In the genomic region with DNA sequence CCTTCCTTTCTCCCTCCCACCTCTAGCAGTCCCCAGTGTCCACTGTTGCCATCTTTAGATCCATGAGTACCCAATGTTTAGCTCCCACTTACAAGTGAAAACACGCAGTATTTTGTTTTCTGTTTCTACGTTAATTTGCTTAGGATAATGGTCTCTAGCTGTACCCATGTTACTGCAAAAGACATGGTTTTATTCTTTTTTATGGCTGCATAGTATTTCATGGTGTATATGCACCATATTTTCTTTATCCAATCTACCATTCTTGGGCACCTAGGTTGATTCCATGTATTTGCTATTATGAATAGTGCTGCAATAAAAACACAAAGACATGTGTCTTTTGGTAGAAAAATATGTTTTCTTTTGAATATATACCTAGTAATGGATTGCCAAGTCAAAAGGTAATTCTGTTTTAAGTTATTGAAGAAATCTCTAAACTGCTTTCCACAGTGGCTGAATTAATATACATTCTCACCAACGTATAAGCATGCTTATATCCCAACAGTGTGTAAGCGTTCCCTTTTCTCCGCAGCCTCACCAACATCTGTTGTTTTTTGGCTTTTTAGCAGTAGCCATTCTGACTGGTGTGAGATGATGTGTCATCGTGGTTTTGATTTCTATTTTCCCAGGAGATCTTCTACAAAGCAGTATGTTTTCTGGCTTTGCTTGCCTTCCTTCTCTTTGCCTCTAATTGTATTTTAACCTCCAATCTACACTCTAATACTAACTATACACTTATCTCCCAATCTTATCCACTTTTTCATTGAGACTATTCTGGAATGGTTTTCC, we compare ENCODE assay signal across 21 cellular contexts.
"Had no signal": no experiment of that assay in that cellular context is flagged by ENCODE, and none has a peak within 500 bp of the region (broad histone marks: within the 10 kb centered on the region; RNA-seq: fewer than 3 reads in every experiment).

No MANE protein-coding gene starts in this region.

- H3K27ac ChIP-seq: dorsolateral prefrontal cortex, epithelial cell of prostate, esophagus muscularis mucosa, gastroesophageal sphincter, neutrophil, psoas muscle, right lobe of liver, spleen had no signal

- H3K4me3 ChIP-seq: dorsolateral prefrontal cortex, esophagus muscularis mucosa, gastroesophageal sphincter, psoas muscle, right lobe of liver, spleen had no signal

- H3K36me3 ChIP-seq: esophagus muscularis mucosa, gastroesophageal sphincter, neutrophil, right lobe of liver, spleen had no signal

- DNase-seq: cortex of kidney; dorsolateral prefrontal cortex; effector CD8-positive, alpha-beta T cell; foreskin fibroblast; hippocampal formation; mammary epithelial cell; naive thymus-derived CD8-positive, alpha-beta T cell; psoas muscle; retina; right lobe of liver; spleen; stimulated activated CD4-positive, alpha-beta T cell treated with anti-CD3 and anti-CD28 coated beads, Interleukin-15, amount 100 ng/mL, for 24 hours; stimulated activated CD4-positive, alpha-beta T cell treated with anti-CD3 and anti-CD28 coated beads, Interleukin-1b, Interleukin-23, amount 100 ng/mL, for 48 hours; stimulated activated CD4-positive, alpha-beta T cell treated with anti-CD3 and anti-CD28 coated beads, Interleukin-4, amount 100 ng/mL, for 24 hours; stimulated activated naive CD8-positive, alpha-beta T cell treated with anti-CD3 and anti-CD28 coated beads, Interleukin-15, amount 100 ng/mL, for 72 hours; substantia nigra; trophoblast cell had no signal

- H3K27me3 ChIP-seq: dorsolateral prefrontal cortex, esophagus muscularis mucosa, gastroesophageal sphincter, neutrophil, right lobe of liver, spleen had no signal

- H3K9me3 ChIP-seq: esophagus muscularis mucosa, gastroesophageal sphincter, neutrophil, psoas muscle, right lobe of liver, spleen had no signal

- H3K4me1 ChIP-seq: esophagus muscularis mucosa, gastroesophageal sphincter, psoas muscle, right lobe of liver, spleen had no signal
